Comparison of ENCODE assay signal across 9 cellular contexts in the genomic region with DNA sequence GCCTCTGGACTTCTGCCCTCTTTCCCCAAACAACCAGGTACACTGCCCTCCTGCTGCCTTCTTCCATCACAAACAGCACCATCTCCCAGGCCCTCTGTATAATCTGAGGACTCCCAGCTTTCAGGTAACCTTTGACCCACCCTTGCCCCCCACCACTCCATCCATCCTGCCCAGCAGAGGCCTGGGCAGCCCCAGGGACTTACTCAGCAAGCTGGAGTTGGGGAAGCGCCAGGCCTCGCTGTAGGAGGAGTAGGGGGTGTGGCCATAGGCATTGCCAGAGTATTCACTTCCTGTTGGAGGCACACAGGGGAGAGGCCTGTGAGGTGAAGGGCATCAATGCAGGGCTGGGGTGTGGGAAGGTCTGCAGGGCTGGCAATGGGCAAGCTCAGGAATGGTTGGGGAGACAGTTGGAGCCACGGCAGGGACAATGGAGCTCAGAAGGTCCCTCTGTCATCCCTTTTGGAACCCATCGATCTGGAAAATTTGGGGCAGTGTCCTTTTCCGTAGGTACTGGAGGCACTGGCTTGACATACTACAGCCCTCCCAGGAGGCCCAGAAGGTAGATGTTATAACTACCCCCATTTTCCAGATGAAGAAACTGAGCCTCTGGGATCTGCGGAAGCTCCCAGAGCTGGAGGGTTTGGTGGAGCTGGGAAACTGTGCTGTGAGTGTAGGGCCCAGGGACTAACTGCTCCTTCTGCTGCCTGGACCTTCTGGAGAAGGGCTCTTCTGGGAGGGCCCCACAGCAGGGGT. TPM values are rescaled to one million over a fixed set of nuclear protein-coding genes. Genes with fewer than 3 reads are reported as not detected.
DNase-seq lines count a peak whose midpoint lies in the region; ATAC-seq and TF ChIP-seq lines count a peak whose summit lies in the region.
"Had no signal": no experiment of that assay in that cellular context is flagged by ENCODE, and none has a peak within 500 bp of the region (broad histone marks: within the 10 kb centered on the region; RNA-seq: fewer than 3 reads in every experiment).

No MANE protein-coding gene starts in this region.

- WGBS in mammary epithelial cell (ENCODE audit: low coverage, missing lambda C conversion rate), result 69% methylated on average over 6 of the region's 6 CpGs
- WGBS in lung, 2 donors, result 60 to 69% methylated on average over 6 of the region's 6 CpGs

- H3K9me3 ChIP-seq in mammary epithelial cell (replicated peaks; ENCODE audit: insufficient read depth, low read length) (no peaks in the 10 kb centered on the region), lung (ENCODE audit: control insufficient read depth in 2 of 2, insufficient read depth in 1 of 2, low read length in 1 of 2) (no peaks in the 10 kb centered on the region)

- H3K4me2 ChIP-seq in mammary epithelial cell (ENCODE audit: insufficient read depth, low read depth, low read length), result no peak overlapping the region

- H3K27me3 Mint-ChIP-seq in CD14-positive monocyte (ENCODE audit: low read depth in 3 of 3), result peaks cover 1 to 6% (median 2%) of the 10 kb centered on the region in 3 donors

- peak overlapping the region in 6 of 7 donors; percentile 23 to 96 (median 47) for H3K27ac Mint-ChIP-seq in CD14-positive monocyte

- intact Hi-C loops in CD14-positive monocyte (cut with micrococcal nuclease) (no loop called here), mammary epithelial cell (cut with micrococcal nuclease) (no loop called here)

- H3K79me2 ChIP-seq in mammary epithelial cell (ENCODE audit: insufficient read depth, low read length), result no peaks in the 10 kb centered on the region

- CTCF ChIA-PET in mammary epithelial cell (lab: Charles Lee; ENCODE audit: low non-redundant PET), result no interaction called here

- H3K36me3 Mint-ChIP-seq in CD14-positive monocyte, result peaks cover 1 to 2% of the 10 kb centered on the region in 2 donors

- H3K4me1 ChIP-seq in mammary epithelial cell (ENCODE audit: insufficient read depth, low read length) (peaks cover 22% of the 10 kb centered on the region), lung (ENCODE audit: control insufficient read depth in 2 of 2, insufficient read depth in 2 of 2, low read length in 2 of 2) (peaks cover 0 to 21% of the 10 kb centered on the region in 2 donors)

- H3K36me3 ChIP-seq in mammary epithelial cell (ENCODE audit: insufficient read depth, low read length) (no peaks in the 10 kb centered on the region), lung (ENCODE audit: control insufficient read depth in 2 of 2, insufficient read depth in 2 of 2, low read length in 2 of 2) (no peaks in the 10 kb centered on the region)

- no peak overlapping the region for H3K9ac ChIP-seq in mammary epithelial cell (ENCODE audit: insufficient read depth, low read length)

- no peaks in the 10 kb centered on the region for H3K27me3 ChIP-seq in mammary epithelial cell (ENCODE audit: insufficient read depth, low read length)
- H3K27me3 ChIP-seq in lung (ENCODE audit: control insufficient read depth, insufficient read depth), result no peaks in the 10 kb centered on the region

- no peak overlapping the region for H3K4me3 Mint-ChIP-seq in CD14-positive monocyte

- BruUV-seq in mammary epithelial cell (replicated peaks; lab: Mats Ljungman, UMichigan), result no TSS peak

- no peaks in the 10 kb centered on the region for H4K20me1 ChIP-seq in mammary epithelial cell (ENCODE audit: insufficient read depth, low read length)

- in situ Hi-C loops in mammary epithelial cell (cut with MboI; ENCODE audit: low sequenced_read_pairs in 2 of 2), result no loop called here

- H3K9me3 Mint-ChIP-seq in CD14-positive monocyte, result peaks cover 0 to 1% (median 0%) of the 10 kb centered on the region in 7 donors

- dilution Hi-C loops in mammary epithelial cell (cut with HindIII; ENCODE audit: low sequenced_read_pairs), result loop anchor here (5.0 kb wide), 1 partner anchor 47 kb away; no protein-coding TSS in a partner anchor

- H3K4me1 Mint-ChIP-seq in CD14-positive monocyte, result peaks cover 35% of the 10 kb centered on the region

- ATAC-seq in lung (ENCODE audit: insufficient read depth, low FRiP score) (peak; percentile 35), HG03159 (IDR thresholded peaks at IDR 0.05; ENCODE audit: unreplicated experiment) (no peak), HG03139 (IDR thresholded peaks at IDR 0.05; ENCODE audit: unreplicated experiment) (no peak), GM18517 (IDR thresholded peaks at IDR 0.05; ENCODE audit: unreplicated experiment) (no peak)
- ATAC-seq: activated CD4-positive, CD25-positive, alpha-beta regulatory T cell treated with anti-CD3 and anti-CD28 coated beads, Interleukin-2, amount 50 U/mL, for 24 hours had no signal

- H2AFZ ChIP-seq in mammary epithelial cell (ENCODE audit: low read depth, low read length), result peak overlapping the region; percentile 30

- H3K4me3 ChIP-seq in mammary epithelial cell (replicated peaks in 1 of 3; ENCODE audit: insufficient read depth in 1 of 3, low read depth in 2 of 3, low read length in 3 of 3) (no peak overlapping the region), lung (no peak overlapping the region)

- peak; percentile 76 for DNase-seq in CD14-positive monocyte (ENCODE audit: low spot score)
- DNase-seq in LoVo (ENCODE audit: low spot score), result peak; percentile 72
- DNase-seq in mammary epithelial cell, result no peak
- DNase-seq in lung (ENCODE audit: low spot score), result peak; percentile 62
- DNase-seq in SKM-1 treated with dmso at 0.1 percent for 144 hours (lab: John Stamatoyannopoulos, UW; ENCODE audit: unreplicated experiment), result no peak

- H3K27ac ChIP-seq in mammary epithelial cell (ENCODE audit: insufficient read depth, low read depth, low read length) (no peak overlapping the region), lung (ENCODE audit: low read depth in 1 of 2, low read length in 1 of 2) (no peak overlapping the region)

- no peak for TF ChIP-seq CTCF in CD14-positive monocyte (IDR thresholded peaks at IDR 0.05)
- no peak for TF ChIP-seq CTCF in mammary epithelial cell (conservative IDR thresholded peaks at IDR 0.05 in 1 of 2, IDR thresholded peaks at IDR 0.05 in 1 of 2; ENCODE audit: extremely low read depth in 1 of 2, insufficient read depth in 1 of 2, low read depth in 1 of 2, low read length in 2 of 2)
- TF ChIP-seq CTCF in lung (IDR thresholded peaks at IDR 0.05; ENCODE audit: control extremely low read depth, extremely low read depth), result no peak

RNA-seq across cellular contexts. Expression of gene PSD4, which starts 46.3 kb away (rescaled TPM):
- polyA plus RNA-seq in CD14-positive monocyte, result 10 to 100 TPM; 11.0 to 18.2 TPM
- 10 to 100 TPM; 23.8 to 28.6 TPM for total RNA-seq in mammary epithelial cell
- polyA plus RNA-seq in mammary epithelial cell, result 12.8 TPM
- polyA minus RNA-seq in mammary epithelial cell, result 33.5 TPM
- 10 to 100 TPM; 29.6 to 48.1 TPM for total RNA-seq in lung
- polyA plus RNA-seq in lung, result 10 to 100 TPM; 20.9 to 28.5 TPM

RNA-seq across cellular contexts. Expression of gene PAX8, which starts 58.7 kb away (rescaled TPM):
- polyA plus RNA-seq in CD14-positive monocyte (under 1 TPM; 0.26 to 0.36 TPM), mammary epithelial cell (0.79 TPM), lung (1 to 10 TPM in 1 of 2 donors, under 1 TPM in 1; 0.89 to 3.8 TPM)
- total RNA-seq in mammary epithelial cell (10 to 100 TPM in 1 of 2 donors, 1 to 10 TPM in 1; 3.3 to 16.1 TPM), lung (1 to 10 TPM in 1 of 2 donors, under 1 TPM in 1; 0.28 to 5.9 TPM)
- not detected for polyA minus RNA-seq in mammary epithelial cell

Comparison
In these comparisons a context has a peak if more than half of its experiments do, and no peak if none do; other contexts are left out.
1. DNase-seq: peak in CD14-positive monocyte (single experiment), LoVo (single experiment) and lung (single experiment); none in mammary epithelial cell (single experiment) and SKM-1 treated with dmso at 0.1 percent for 144 hours (single experiment).